Comparison of ENCODE assay signal across 1 cellular context in the genomic region with DNA sequence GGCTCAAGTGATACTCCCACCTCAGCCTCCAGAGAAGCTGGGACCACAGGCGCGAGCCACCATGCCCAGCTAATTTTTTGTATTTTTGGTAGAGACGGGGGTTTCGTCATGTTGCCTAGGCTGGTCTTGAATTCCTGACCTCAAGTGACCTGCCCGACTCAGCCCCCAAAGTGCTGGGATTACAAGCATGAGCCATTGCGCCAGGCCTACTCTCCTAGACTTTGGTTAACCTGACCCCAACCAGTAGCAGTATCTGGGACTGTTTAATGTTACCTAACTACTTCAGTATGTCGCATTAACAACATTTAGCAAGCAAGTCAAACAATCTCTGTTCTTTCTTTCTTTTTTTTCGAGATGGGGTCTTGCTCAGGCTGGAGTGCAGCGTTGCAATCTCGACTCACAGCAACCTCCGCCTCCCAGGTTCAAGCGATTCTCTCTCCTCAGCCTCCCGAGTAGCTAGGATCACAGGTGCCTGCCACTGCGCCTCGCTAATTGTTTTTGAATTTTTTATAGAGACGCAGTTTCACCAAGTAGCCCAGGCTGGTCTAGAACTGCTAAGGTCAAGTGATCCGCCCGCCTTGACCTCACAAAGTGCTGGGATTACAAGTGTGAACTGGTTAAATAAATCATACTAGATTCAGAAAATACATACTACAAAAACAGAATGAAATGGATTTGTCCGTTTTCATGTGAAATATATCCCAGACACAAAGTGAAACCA.
TF ChIP-seq lines count a peak whose summit lies in the region.

No MANE protein-coding gene starts in this region.

TF ChIP-seq in HepG2, 621 proteins besides CTCF, POLR2A, EP300 and RAD21 (continued from another document and continues in another):
- TF ChIP-seq, protein P1, sequence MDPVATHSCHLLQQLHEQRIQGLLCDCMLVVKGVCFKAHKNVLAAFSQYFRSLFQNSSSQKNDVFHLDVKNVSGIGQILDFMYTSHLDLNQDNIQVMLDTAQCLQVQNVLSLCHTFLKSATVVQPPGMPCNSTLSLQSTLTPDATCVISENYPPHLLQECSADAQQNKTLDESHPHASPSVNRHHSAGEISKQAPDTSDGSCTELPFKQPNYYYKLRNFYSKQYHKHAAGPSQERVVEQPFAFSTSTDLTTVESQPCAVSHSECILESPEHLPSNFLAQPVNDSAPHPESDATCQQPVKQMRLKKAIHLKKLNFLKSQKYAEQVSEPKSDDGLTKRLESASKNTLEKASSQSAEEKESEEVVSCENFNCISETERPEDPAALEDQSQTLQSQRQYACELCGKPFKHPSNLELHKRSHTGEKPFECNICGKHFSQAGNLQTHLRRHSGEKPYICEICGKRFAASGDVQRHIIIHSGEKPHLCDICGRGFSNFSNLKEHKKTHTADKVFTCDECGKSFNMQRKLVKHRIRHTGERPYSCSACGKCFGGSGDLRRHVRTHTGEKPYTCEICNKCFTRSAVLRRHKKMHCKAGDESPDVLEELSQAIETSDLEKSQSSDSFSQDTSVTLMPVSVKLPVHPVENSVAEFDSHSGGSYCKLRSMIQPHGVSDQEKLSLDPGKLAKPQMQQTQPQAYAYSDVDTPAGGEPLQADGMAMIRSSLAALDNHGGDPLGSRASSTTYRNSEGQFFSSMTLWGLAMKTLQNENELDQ (CRISPR knock-in tag; IDR thresholded peaks at IDR 0.05; ENCODE audit: borderline replicate concordance): no peak
- TF ChIP-seq ZNF816 (CRISPR knock-in tag; IDR thresholded peaks at IDR 0.05; ENCODE audit: borderline replicate concordance) (no peak), NCOA2 (CRISPR knock-in tag; IDR thresholded peaks at IDR 0.05) (0 out of 2 replicates have a peak, but pooled peaks have one; percentile 29), ZNF136 (CRISPR knock-in tag; IDR thresholded peaks at IDR 0.05; ENCODE audit: low read depth) (no peak), ZKSCAN5 (CRISPR knock-in tag; IDR thresholded peaks at IDR 0.05) (no peak), TAF1 (CRISPR knock-in tag; IDR thresholded peaks at IDR 0.05) (no peak), HNRNPH1 (optimal IDR thresholded peaks at IDR 0.05; ENCODE audit: low read depth, low read length) (no peak), RORA (CRISPR knock-in tag; IDR thresholded peaks at IDR 0.05) (no peak), ZKSCAN8 (CRISPR knock-in tag; IDR thresholded peaks at IDR 0.05; ENCODE audit: borderline replicate concordance) (no peak), ZMAT3 (CRISPR knock-in tag; conservative IDR thresholded peaks at IDR 0.05) (no peak), POGZ (CRISPR knock-in tag; IDR thresholded peaks at IDR 0.05) (no peak), CREM (IDR thresholded peaks at IDR 0.05) (no peak), CREM (CRISPR knock-in tag; IDR thresholded peaks at IDR 0.05) (no peak), NR1H2 (CRISPR knock-in tag; IDR thresholded peaks at IDR 0.05; ENCODE audit: borderline replicate concordance, low read depth) (no peak), U2AF2 (IDR thresholded peaks at IDR 0.05; ENCODE audit: low read depth, low read length) (no peak), GZF1 (CRISPR knock-in tag; IDR thresholded peaks at IDR 0.05) (no peak), ZBTB7B (CRISPR knock-in tag; IDR thresholded peaks at IDR 0.05) (no peak), FOXA3 (CRISPR knock-in tag; IDR thresholded peaks at IDR 0.05) (peak; percentile 39; the same call in 1 of the 2 replicates), REL (CRISPR knock-in tag; conservative IDR thresholded peaks at IDR 0.05) (no peak), ZSCAN20 (CRISPR knock-in tag; IDR thresholded peaks at IDR 0.05; ENCODE audit: borderline replicate concordance) (no peak), ZNF501 (CRISPR knock-in tag; IDR thresholded peaks at IDR 0.05) (peak; percentile 62; the same call in 1 of the 2 replicates), ZNF562 (CRISPR knock-in tag; IDR thresholded peaks at IDR 0.05; ENCODE audit: borderline replicate concordance) (no peak), ZNF124 (CRISPR knock-in tag; IDR thresholded peaks at IDR 0.05) (no peak), AHR (CRISPR knock-in tag; IDR thresholded peaks at IDR 0.05) (no peak), ASH2L (IDR thresholded peaks at IDR 0.05; ENCODE audit: insufficient read length, low read depth, low read length) (no peak), NR2F1 (CRISPR knock-in tag; IDR thresholded peaks at IDR 0.05) (peak; percentile 9 to 54; a peak in 2 of 4 replicates), ZNF672 (CRISPR knock-in tag; IDR thresholded peaks at IDR 0.05) (no peak), CCAR2 (optimal IDR thresholded peaks at IDR 0.05; ENCODE audit: low read depth, low read length) (no peak), HNF4A (CRISPR knock-in tag; IDR thresholded peaks at IDR 0.05) (peak; percentile 60), SOX6 (IDR thresholded peaks at IDR 0.05) (no peak), SOX6 (CRISPR knock-in tag; IDR thresholded peaks at IDR 0.05) (peak; percentile 19; the same call in 1 of the 2 replicates)
- TF ChIP-seq, protein P2, sequence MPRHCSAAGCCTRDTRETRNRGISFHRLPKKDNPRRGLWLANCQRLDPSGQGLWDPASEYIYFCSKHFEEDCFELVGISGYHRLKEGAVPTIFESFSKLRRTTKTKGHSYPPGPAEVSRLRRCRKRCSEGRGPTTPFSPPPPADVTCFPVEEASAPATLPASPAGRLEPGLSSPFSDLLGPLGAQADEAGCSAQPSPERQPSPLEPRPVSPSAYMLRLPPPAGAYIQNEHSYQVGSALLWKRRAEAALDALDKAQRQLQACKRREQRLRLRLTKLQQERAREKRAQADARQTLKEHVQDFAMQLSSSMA (CRISPR knock-in tag; IDR thresholded peaks at IDR 0.05): 0 out of 2 replicates have a peak, but pooled peaks have one; percentile 28
- TF ChIP-seq, protein P3, sequence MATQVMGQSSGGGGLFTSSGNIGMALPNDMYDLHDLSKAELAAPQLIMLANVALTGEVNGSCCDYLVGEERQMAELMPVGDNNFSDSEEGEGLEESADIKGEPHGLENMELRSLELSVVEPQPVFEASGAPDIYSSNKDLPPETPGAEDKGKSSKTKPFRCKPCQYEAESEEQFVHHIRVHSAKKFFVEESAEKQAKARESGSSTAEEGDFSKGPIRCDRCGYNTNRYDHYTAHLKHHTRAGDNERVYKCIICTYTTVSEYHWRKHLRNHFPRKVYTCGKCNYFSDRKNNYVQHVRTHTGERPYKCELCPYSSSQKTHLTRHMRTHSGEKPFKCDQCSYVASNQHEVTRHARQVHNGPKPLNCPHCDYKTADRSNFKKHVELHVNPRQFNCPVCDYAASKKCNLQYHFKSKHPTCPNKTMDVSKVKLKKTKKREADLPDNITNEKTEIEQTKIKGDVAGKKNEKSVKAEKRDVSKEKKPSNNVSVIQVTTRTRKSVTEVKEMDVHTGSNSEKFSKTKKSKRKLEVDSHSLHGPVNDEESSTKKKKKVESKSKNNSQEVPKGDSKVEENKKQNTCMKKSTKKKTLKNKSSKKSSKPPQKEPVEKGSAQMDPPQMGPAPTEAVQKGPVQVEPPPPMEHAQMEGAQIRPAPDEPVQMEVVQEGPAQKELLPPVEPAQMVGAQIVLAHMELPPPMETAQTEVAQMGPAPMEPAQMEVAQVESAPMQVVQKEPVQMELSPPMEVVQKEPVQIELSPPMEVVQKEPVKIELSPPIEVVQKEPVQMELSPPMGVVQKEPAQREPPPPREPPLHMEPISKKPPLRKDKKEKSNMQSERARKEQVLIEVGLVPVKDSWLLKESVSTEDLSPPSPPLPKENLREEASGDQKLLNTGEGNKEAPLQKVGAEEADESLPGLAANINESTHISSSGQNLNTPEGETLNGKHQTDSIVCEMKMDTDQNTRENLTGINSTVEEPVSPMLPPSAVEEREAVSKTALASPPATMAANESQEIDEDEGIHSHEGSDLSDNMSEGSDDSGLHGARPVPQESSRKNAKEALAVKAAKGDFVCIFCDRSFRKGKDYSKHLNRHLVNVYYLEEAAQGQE (IDR thresholded peaks at IDR 0.05; ENCODE audit: borderline replicate concordance in 1 of 2, low read depth in 1 of 2, low read length in 2 of 2): no peak
- TF ChIP-seq, protein P4, sequence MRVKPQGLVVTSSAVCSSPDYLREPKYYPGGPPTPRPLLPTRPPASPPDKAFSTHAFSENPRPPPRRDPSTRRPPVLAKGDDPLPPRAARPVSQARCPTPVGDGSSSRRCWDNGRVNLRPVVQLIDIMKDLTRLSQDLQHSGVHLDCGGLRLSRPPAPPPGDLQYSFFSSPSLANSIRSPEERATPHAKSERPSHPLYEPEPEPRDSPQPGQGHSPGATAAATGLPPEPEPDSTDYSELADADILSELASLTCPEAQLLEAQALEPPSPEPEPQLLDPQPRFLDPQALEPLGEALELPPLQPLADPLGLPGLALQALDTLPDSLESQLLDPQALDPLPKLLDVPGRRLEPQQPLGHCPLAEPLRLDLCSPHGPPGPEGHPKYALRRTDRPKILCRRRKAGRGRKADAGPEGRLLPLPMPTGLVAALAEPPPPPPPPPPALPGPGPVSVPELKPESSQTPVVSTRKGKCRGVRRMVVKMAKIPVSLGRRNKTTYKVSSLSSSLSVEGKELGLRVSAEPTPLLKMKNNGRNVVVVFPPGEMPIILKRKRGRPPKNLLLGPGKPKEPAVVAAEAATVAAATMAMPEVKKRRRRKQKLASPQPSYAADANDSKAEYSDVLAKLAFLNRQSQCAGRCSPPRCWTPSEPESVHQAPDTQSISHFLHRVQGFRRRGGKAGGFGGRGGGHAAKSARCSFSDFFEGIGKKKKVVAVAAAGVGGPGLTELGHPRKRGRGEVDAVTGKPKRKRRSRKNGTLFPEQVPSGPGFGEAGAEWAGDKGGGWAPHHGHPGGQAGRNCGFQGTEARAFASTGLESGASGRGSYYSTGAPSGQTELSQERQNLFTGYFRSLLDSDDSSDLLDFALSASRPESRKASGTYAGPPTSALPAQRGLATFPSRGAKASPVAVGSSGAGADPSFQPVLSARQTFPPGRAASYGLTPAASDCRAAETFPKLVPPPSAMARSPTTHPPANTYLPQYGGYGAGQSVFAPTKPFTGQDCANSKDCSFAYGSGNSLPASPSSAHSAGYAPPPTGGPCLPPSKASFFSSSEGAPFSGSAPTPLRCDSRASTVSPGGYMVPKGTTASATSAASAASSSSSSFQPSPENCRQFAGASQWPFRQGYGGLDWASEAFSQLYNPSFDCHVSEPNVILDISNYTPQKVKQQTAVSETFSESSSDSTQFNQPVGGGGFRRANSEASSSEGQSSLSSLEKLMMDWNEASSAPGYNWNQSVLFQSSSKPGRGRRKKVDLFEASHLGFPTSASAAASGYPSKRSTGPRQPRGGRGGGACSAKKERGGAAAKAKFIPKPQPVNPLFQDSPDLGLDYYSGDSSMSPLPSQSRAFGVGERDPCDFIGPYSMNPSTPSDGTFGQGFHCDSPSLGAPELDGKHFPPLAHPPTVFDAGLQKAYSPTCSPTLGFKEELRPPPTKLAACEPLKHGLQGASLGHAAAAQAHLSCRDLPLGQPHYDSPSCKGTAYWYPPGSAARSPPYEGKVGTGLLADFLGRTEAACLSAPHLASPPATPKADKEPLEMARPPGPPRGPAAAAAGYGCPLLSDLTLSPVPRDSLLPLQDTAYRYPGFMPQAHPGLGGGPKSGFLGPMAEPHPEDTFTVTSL (CRISPR knock-in tag; IDR thresholded peaks at IDR 0.05; ENCODE audit: borderline replicate concordance): 0 out of 2 replicates have a peak, but pooled peaks have one; percentile 17
- TF ChIP-seq, protein P5, sequence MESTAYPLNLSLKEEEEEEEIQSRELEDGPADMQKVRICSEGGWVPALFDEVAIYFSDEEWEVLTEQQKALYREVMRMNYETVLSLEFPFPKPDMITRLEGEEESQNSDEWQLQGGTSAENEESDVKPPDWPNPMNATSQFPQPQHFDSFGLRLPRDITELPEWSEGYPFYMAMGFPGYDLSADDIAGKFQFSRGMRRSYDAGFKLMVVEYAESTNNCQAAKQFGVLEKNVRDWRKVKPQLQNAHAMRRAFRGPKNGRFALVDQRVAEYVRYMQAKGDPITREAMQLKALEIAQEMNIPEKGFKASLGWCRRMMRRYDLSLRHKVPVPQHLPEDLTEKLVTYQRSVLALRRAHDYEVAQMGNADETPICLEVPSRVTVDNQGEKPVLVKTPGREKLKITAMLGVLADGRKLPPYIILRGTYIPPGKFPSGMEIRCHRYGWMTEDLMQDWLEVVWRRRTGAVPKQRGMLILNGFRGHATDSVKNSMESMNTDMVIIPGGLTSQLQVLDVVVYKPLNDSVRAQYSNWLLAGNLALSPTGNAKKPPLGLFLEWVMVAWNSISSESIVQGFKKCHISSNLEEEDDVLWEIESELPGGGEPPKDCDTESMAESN (CRISPR knock-in tag; conservative IDR thresholded peaks at IDR 0.05): 0 out of 2 replicates have a peak, but pooled peaks have one; percentile 23
- TF ChIP-seq, protein P6, sequence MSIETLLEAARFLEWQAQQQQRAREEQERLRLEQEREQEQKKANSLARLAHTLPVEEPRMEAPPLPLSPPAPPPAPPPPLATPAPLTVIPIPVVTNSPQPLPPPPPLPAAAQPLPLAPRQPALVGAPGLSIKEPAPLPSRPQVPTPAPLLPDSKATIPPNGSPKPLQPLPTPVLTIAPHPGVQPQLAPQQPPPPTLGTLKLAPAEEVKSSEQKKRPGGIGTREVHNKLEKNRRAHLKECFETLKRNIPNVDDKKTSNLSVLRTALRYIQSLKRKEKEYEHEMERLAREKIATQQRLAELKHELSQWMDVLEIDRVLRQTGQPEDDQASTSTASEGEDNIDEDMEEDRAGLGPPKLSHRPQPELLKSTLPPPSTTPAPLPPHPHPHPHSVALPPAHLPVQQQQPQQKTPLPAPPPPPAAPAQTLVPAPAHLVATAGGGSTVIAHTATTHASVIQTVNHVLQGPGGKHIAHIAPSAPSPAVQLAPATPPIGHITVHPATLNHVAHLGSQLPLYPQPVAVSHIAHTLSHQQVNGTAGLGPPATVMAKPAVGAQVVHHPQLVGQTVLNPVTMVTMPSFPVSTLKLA (IDR thresholded peaks at IDR 0.05): no peak
- TF ChIP-seq, protein P7, sequence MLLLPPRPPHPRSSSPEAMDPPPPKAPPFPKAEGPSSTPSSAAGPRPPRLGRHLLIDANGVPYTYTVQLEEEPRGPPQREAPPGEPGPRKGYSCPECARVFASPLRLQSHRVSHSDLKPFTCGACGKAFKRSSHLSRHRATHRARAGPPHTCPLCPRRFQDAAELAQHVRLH (CRISPR knock-in tag; IDR thresholded peaks at IDR 0.05; ENCODE audit: borderline replicate concordance, low read depth): no peak; the same call in 1 of the 2 replicates
- TF ChIP-seq, protein P8, sequence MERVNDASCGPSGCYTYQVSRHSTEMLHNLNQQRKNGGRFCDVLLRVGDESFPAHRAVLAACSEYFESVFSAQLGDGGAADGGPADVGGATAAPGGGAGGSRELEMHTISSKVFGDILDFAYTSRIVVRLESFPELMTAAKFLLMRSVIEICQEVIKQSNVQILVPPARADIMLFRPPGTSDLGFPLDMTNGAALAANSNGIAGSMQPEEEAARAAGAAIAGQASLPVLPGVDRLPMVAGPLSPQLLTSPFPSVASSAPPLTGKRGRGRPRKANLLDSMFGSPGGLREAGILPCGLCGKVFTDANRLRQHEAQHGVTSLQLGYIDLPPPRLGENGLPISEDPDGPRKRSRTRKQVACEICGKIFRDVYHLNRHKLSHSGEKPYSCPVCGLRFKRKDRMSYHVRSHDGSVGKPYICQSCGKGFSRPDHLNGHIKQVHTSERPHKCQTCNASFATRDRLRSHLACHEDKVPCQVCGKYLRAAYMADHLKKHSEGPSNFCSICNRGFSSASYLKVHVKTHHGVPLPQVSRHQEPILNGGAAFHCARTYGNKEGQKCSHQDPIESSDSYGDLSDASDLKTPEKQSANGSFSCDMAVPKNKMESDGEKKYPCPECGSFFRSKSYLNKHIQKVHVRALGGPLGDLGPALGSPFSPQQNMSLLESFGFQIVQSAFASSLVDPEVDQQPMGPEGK (CRISPR knock-in tag; IDR thresholded peaks at IDR 0.05): peak; percentile 50; the same call in 1 of the 2 replicates
- TF ChIP-seq, protein P9, sequence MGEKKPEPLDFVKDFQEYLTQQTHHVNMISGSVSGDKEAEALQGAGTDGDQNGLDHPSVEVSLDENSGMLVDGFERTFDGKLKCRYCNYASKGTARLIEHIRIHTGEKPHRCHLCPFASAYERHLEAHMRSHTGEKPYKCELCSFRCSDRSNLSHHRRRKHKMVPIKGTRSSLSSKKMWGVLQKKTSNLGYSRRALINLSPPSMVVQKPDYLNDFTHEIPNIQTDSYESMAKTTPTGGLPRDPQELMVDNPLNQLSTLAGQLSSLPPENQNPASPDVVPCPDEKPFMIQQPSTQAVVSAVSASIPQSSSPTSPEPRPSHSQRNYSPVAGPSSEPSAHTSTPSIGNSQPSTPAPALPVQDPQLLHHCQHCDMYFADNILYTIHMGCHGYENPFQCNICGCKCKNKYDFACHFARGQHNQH (CRISPR knock-in tag; IDR thresholded peaks at IDR 0.05): no peak
